In genomic region chr20:3812975-3813599, GRCh38 we compare ENCODE assay signal across 12 cellular contexts. TPM values are rescaled to one million over a fixed set of nuclear protein-coding genes. Genes with fewer than 3 reads are reported as not detected.
A peak's percentile ranks its signal among the peaks of the same experiment; 100 is the strongest.
DNase-seq lines count a peak whose midpoint lies in the region; ATAC-seq and TF ChIP-seq lines count a peak whose summit lies in the region.
"Had no signal": no experiment of that assay in that cellular context is flagged by ENCODE, and none has a peak within 500 bp of the region (broad histone marks: within the 10 kb centered on the region; RNA-seq: fewer than 3 reads in every experiment).

No MANE protein-coding gene starts in this region.

- whole genome bisulfite sequencing in upper lobe of left lung, 2 donors = 78 to 84% methylated on average over 4 of the region's 4 CpGs

- no peak overlapping the region for H3K4me3 Mint-ChIP-seq in activated naive CD8-positive, alpha-beta T cell
- no peak overlapping the region for H3K4me3 Mint-ChIP-seq in activated naive CD8-positive, alpha-beta T cell treated with anti-CD3 and anti-CD28 coated beads, Interleukin-2, amount 50 U/mL, for 24 hours
- peak overlapping the region; percentile 58 for H3K4me3 Mint-ChIP-seq in activated naive CD8-positive, alpha-beta T cell treated with anti-CD3 and anti-CD28 coated beads, Interleukin-2, amount 10 ng/mL, durations not matched to agents 7 days and 5 days

- peak overlapping the region; percentile 98 for H3K27ac Mint-ChIP-seq in activated naive CD8-positive, alpha-beta T cell
- no peak overlapping the region for H3K27ac Mint-ChIP-seq in activated naive CD8-positive, alpha-beta T cell treated with anti-CD3 and anti-CD28 coated beads, Interleukin-2, amount 50 U/mL, for 24 hours
- peak overlapping the region; percentile 94 for H3K27ac Mint-ChIP-seq in activated naive CD8-positive, alpha-beta T cell treated with anti-CD3 and anti-CD28 coated beads, Interleukin-2, amount 10 ng/mL, durations not matched to agents 7 days and 5 days

- peaks cover 6 to 25% of the 10 kb centered on the region in 2 donors for H3K4me1 ChIP-seq in muscle layer of duodenum (ENCODE audit: control insufficient read depth in 1 of 2, insufficient read depth in 2 of 2, low read length in 2 of 2)
- H3K4me1 ChIP-seq in upper lobe of left lung = peaks cover 36 to 58% (median 43%) of the 10 kb centered on the region in 4 donors
- peaks cover 15% of the 10 kb centered on the region for H3K4me1 ChIP-seq in SJCRH30

- ATAC-seq in activated naive CD8-positive, alpha-beta T cell treated with anti-CD3 and anti-CD28 coated beads, Interleukin-2, amount 50 U/mL, for 24 hours = no peak
- no peak for ATAC-seq in activated naive CD8-positive, alpha-beta T cell treated with anti-CD3 and anti-CD28 coated beads, Interleukin-2, amount 10 ng/mL, durations not matched to agents 7 days and 5 days (ENCODE audit: low read depth)
- ATAC-seq in upper lobe of left lung (ENCODE audit: low FRiP score in 2 of 2) (no peak), GM21515 (IDR thresholded peaks at IDR 0.05; ENCODE audit: unreplicated experiment) (no peak)
- ATAC-seq in activated CD4-positive, CD25-positive, alpha-beta regulatory T cell treated with anti-CD3 and anti-CD28 coated beads, Interleukin-2, amount 50 U/mL, for 24 hours = no peak

- H3K4me1 Mint-ChIP-seq in activated naive CD8-positive, alpha-beta T cell (ENCODE audit: low read depth) = peaks cover 77% of the 10 kb centered on the region
- peaks cover 68% of the 10 kb centered on the region for H3K4me1 Mint-ChIP-seq in activated naive CD8-positive, alpha-beta T cell treated with anti-CD3 and anti-CD28 coated beads, Interleukin-2, amount 50 U/mL, for 24 hours
- peaks cover 54% of the 10 kb centered on the region for H3K4me1 Mint-ChIP-seq in activated naive CD8-positive, alpha-beta T cell treated with anti-CD3 and anti-CD28 coated beads, Interleukin-2, amount 10 ng/mL, durations not matched to agents 7 days and 5 days

- TF ChIP-seq POLR2A in upper lobe of left lung (IDR thresholded peaks at IDR 0.05) = no peak

- H3K36me3 ChIP-seq in muscle layer of duodenum (ENCODE audit: control insufficient read depth in 1 of 2, insufficient read depth in 2 of 2, low read length in 2 of 2) (no peaks in the 10 kb centered on the region), upper lobe of left lung (no peaks in the 10 kb centered on the region), SJCRH30 (no peaks in the 10 kb centered on the region)
- H3K36me3 ChIP-seq: BLaER1 had no signal

- no peaks in the 10 kb centered on the region for H3K36me3 Mint-ChIP-seq in activated naive CD8-positive, alpha-beta T cell
- H3K36me3 Mint-ChIP-seq in activated naive CD8-positive, alpha-beta T cell treated with anti-CD3 and anti-CD28 coated beads, Interleukin-2, amount 50 U/mL, for 24 hours (ENCODE audit: low read depth) = no peaks in the 10 kb centered on the region
- peaks cover 1% of the 10 kb centered on the region for H3K36me3 Mint-ChIP-seq in activated naive CD8-positive, alpha-beta T cell treated with anti-CD3 and anti-CD28 coated beads, Interleukin-2, amount 10 ng/mL, durations not matched to agents 7 days and 5 days
- H3K36me3 Mint-ChIP-seq: naive B cell had no signal

- TF ChIP-seq EP300 in upper lobe of left lung (IDR thresholded peaks at IDR 0.05) = no peak

- DNase-seq in activated naive CD8-positive, alpha-beta T cell treated with anti-CD3 and anti-CD28 coated beads, Interleukin-2, amount 50 U/mL, for 24 hours = no peak
- DNase-seq in activated naive CD8-positive, alpha-beta T cell treated with anti-CD3 and anti-CD28 coated beads, Interleukin-2, amount 10 ng/mL, durations not matched to agents 7 days and 5 days = no peak
- DNase-seq in upper lobe of left lung = no peak
- no peak for DNase-seq in SJCRH30
- DNase-seq: naive B cell; SHP77 treated with DMSO at 0.1 percent for 48 hours; stimulated activated CD4-positive, alpha-beta T cell treated with anti-CD3 and anti-CD28 coated beads, Interleukin-2, amount 100 ng/mL, for 48 hours had no signal

- POLR2A ChIA-PET in activated naive CD8-positive, alpha-beta T cell treated with anti-CD3 and anti-CD28 coated beads, Interleukin-2, amount 10 ng/mL, durations not matched to agents 7 days and 5 days (lab: Charles Lee) = interaction anchor here (0.7 to 4.4 kb wide), 3 partner anchors 13 to 72 kb away, joined by 4 to 59 read pairs (median 6); no protein-coding TSS in a partner anchor

- no peak overlapping the region for H3K4me3 ChIP-seq in muscle layer of duodenum (ENCODE audit: low read depth in 1 of 2, low read length in 2 of 2)
- no peak overlapping the region for H3K4me3 ChIP-seq in upper lobe of left lung
- no peak overlapping the region for H3K4me3 ChIP-seq in SJCRH30
- H3K4me3 ChIP-seq: BLaER1 had no signal

- no peaks in the 10 kb centered on the region for H3K27me3 ChIP-seq in muscle layer of duodenum (ENCODE audit: low read depth, low read length)
- no peaks in the 10 kb centered on the region for H3K27me3 ChIP-seq in upper lobe of left lung
- no peaks in the 10 kb centered on the region for H3K27me3 ChIP-seq in SJCRH30
- H3K27me3 ChIP-seq: BLaER1 had no signal

- H3K27ac ChIP-seq in muscle layer of duodenum (ENCODE audit: low read length) = peak overlapping the region; percentile 27
- H3K27ac ChIP-seq in upper lobe of left lung = peak overlapping the region; percentile 87 to 98 (median 94)
- no peak overlapping the region for H3K27ac ChIP-seq in SJCRH30

- TF ChIP-seq CTCF in upper lobe of left lung (IDR thresholded peaks at IDR 0.05) = no peak

- H3K27me3 Mint-ChIP-seq in activated naive CD8-positive, alpha-beta T cell = no peaks in the 10 kb centered on the region
- H3K27me3 Mint-ChIP-seq in activated naive CD8-positive, alpha-beta T cell treated with anti-CD3 and anti-CD28 coated beads, Interleukin-2, amount 50 U/mL, for 24 hours = no peaks in the 10 kb centered on the region
- no peaks in the 10 kb centered on the region for H3K27me3 Mint-ChIP-seq in activated naive CD8-positive, alpha-beta T cell treated with anti-CD3 and anti-CD28 coated beads, Interleukin-2, amount 10 ng/mL, durations not matched to agents 7 days and 5 days

- H3K9me3 ChIP-seq in muscle layer of duodenum (ENCODE audit: control insufficient read depth in 1 of 2, low read length in 2 of 2) = no peaks in the 10 kb centered on the region
- no peaks in the 10 kb centered on the region for H3K9me3 ChIP-seq in upper lobe of left lung
- H3K9me3 ChIP-seq in SJCRH30 (replicated peaks) = no peaks in the 10 kb centered on the region
- H3K9me3 ChIP-seq: BLaER1 had no signal

- H3K9me3 Mint-ChIP-seq in activated naive CD8-positive, alpha-beta T cell (ENCODE audit: low read depth) = no peaks in the 10 kb centered on the region
- H3K9me3 Mint-ChIP-seq in activated naive CD8-positive, alpha-beta T cell treated with anti-CD3 and anti-CD28 coated beads, Interleukin-2, amount 50 U/mL, for 24 hours = no peaks in the 10 kb centered on the region
- no peaks in the 10 kb centered on the region for H3K9me3 Mint-ChIP-seq in activated naive CD8-positive, alpha-beta T cell treated with anti-CD3 and anti-CD28 coated beads, Interleukin-2, amount 10 ng/mL, durations not matched to agents 7 days and 5 days
- H3K9me3 Mint-ChIP-seq: naive B cell had no signal

RNA-seq across cellular contexts. Expression of gene AP5S1, which starts 7.3 kb away (rescaled TPM):
- total RNA-seq in activated naive CD8-positive, alpha-beta T cell treated with anti-CD3 and anti-CD28 coated beads, Interleukin-2, amount 10 ng/mL, durations not matched to agents 7 days and 5 days = 10 to 100 TPM; 11.1 to 12.5 TPM
- total RNA-seq in upper lobe of left lung = 10 to 100 TPM in 5 of 6 donors, 1 to 10 TPM in 1; 9.4 to 20.8 (median 14.7) TPM
- 8.9 and 9.4 TPM in 2 replicates for total RNA-seq in SJCRH30 (2014; rRNA removed; shearing (Covaris generic))

RNA-seq across cellular contexts. Expression of gene CDC25B, which starts 17.0 kb away (rescaled TPM):
- 100 to 1,000 TPM; 263 to 264 TPM for total RNA-seq in activated naive CD8-positive, alpha-beta T cell treated with anti-CD3 and anti-CD28 coated beads, Interleukin-2, amount 10 ng/mL, durations not matched to agents 7 days and 5 days
- 100 to 1,000 TPM in 3 of 6 donors, 10 to 100 TPM in 3; 45.5 to 151 (median 99.1) TPM for total RNA-seq in upper lobe of left lung
- total RNA-seq in SJCRH30 (2014; rRNA removed; shearing (Covaris generic)) = 75.1 and 78.8 TPM in 2 replicates

RNA-seq across cellular contexts. Expression of gene CENPB, which starts 26.5 kb away (rescaled TPM):
- 10 to 100 TPM; 63.3 to 65.7 TPM for total RNA-seq in activated naive CD8-positive, alpha-beta T cell treated with anti-CD3 and anti-CD28 coated beads, Interleukin-2, amount 10 ng/mL, durations not matched to agents 7 days and 5 days
- total RNA-seq in upper lobe of left lung = 100 to 1,000 TPM in 2 of 6 donors, 10 to 100 TPM in 4; 56.6 to 125 (median 89.7) TPM
- total RNA-seq in SJCRH30 (2014; rRNA removed; shearing (Covaris generic)) = 34.6 and 36.7 TPM in 2 replicates

RNA-seq across cellular contexts. Expression of gene SPEF1, which starts 31.8 kb away (rescaled TPM):
- total RNA-seq in activated naive CD8-positive, alpha-beta T cell treated with anti-CD3 and anti-CD28 coated beads, Interleukin-2, amount 10 ng/mL, durations not matched to agents 7 days and 5 days = not detected
- total RNA-seq in upper lobe of left lung = 10 to 100 TPM in 1 of 6 donors, 1 to 10 TPM in 4, under 1 TPM in 1; 0.34 to 15.1 (median 5.4) TPM
- total RNA-seq in SJCRH30 (2014; rRNA removed; shearing (Covaris generic)) = 0.08 and 0.16 TPM in 2 replicates

RNA-seq across cellular contexts. Expression of gene MAVS, which starts 33.5 kb away (rescaled TPM):
- 10 to 100 TPM; 36.3 to 36.8 TPM for total RNA-seq in activated naive CD8-positive, alpha-beta T cell treated with anti-CD3 and anti-CD28 coated beads, Interleukin-2, amount 10 ng/mL, durations not matched to agents 7 days and 5 days
- 10 to 100 TPM; 31.0 to 54.5 (median 39.9) TPM for total RNA-seq in upper lobe of left lung
- 26.4 and 28.9 TPM in 2 replicates for total RNA-seq in SJCRH30 (2014; rRNA removed; shearing (Covaris generic))
